Comparison of ENCODE assay signal across 1 cellular context in the genomic region with DNA sequence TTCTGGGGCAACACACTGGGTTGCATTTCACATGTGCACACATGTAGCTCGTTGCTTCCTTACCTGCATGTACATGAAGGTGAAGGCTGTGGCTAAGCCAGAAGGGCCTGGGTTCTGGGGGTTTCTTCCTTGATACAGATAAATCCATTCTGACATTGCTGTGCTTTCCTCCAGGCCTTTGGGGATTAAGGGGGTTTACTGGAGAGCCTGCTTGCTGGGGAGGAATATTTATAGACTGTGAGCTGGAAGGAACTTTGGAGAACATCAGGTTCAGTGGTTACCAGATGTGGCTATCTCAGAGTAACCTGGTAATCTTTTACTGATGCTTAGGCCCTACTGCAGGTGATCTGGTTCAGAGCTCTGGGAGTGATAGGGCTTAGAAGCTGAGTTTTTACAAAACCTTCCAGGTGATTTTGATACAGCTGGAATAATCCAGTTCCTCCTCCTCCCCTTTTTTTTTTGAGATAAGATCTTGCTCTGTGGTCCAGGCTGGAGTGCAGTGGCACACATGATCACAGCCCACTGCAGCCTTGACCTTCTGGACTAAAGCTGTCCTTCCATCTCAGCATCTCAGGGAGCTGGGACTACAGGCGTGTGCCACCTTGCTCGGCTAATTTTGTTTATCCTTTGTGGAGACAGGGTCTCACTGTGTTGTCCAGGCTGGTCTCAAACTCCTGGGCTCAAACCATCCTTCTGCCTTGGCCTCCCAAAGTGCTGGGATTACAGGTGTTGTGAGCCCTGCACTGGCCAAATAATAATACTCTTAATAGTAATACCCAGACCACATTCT.
TF ChIP-seq lines count a peak whose summit lies in the region.

No MANE protein-coding gene starts in this region.

TF ChIP-seq in K562, 482 proteins besides CTCF, POLR2A, EP300 and RAD21:
- TF ChIP-seq ZBTB17 (CRISPR knock-in tag; IDR thresholded peaks at IDR 0.05) (no peak), ZNF77 (CRISPR knock-in tag; IDR thresholded peaks at IDR 0.05) (no peak), ZNF121 (CRISPR knock-in tag; conservative IDR thresholded peaks at IDR 0.05) (0 out of 2 replicates have a peak, but pooled peaks have one; percentile 27), MEF2D (tag; conservative IDR thresholded peaks at IDR 0.05; ENCODE audit: low read depth) (no peak), PHB2 (IDR thresholded peaks at IDR 0.05; ENCODE audit: low read depth) (no peak), RBM15 (IDR thresholded peaks at IDR 0.05; ENCODE audit: insufficient read depth, low read length) (no peak), ZNF311 (CRISPR knock-in tag; IDR thresholded peaks at IDR 0.05) (no peak), CSDE1 (IDR thresholded peaks at IDR 0.05) (no peak), COPS2 (conservative IDR thresholded peaks at IDR 0.05) (no peak)
- TF ChIP-seq, protein P1, sequence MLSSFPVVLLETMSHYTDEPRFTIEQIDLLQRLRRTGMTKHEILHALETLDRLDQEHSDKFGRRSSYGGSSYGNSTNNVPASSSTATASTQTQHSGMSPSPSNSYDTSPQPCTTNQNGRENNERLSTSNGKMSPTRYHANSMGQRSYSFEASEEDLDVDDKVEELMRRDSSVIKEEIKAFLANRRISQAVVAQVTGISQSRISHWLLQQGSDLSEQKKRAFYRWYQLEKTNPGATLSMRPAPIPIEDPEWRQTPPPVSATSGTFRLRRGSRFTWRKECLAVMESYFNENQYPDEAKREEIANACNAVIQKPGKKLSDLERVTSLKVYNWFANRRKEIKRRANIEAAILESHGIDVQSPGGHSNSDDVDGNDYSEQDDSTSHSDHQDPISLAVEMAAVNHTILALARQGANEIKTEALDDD (IDR thresholded peaks at IDR 0.05) = peak; percentile 44; the same call in 1 of the 2 replicates
